Comparison of ENCODE assay signal across 21 cellular contexts in the genomic region with DNA sequence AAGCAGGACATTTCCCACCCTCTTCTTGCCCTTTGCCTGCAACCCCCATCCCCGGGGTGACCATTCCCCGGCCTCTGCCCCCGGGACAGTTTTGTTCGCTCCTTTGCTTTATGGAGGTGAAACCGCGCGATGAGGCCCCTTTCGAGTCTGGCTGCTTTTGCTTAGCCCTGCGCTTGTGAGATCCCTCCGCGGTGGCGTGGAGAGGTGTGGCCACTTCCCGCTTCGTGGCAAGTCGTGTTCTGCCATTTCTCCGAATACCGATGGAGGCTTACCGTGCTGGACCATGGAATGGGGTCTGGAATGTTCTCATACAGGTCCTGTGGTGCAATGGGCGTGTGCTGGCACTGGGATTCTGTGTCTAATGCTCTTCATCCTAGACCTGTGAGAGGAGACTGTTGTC.
"Had no signal": no experiment of that assay in that cellular context is flagged by ENCODE, and none has a peak within 500 bp of the region (broad histone marks: within the 10 kb centered on the region; RNA-seq: fewer than 3 reads in every experiment).

No MANE protein-coding gene starts in this region.

- H3K27ac Mint-ChIP-seq: activated B cell treated with CpG ODN at 0.5 μM for 24 hours; activated naive CD4-positive, alpha-beta T cell treated with anti-CD3 and anti-CD28 coated beads for 36 hours; activated T-cell treated with anti-CD3 and anti-CD28 coated beads, Interleukin-2, amount 50 U/mL, for 72 hours; mesothelial cell of epicardium; naive thymus-derived CD8-positive, alpha-beta T cell; neural progenitor cell; progenitor cell of endocrine pancreas had no signal

- H3K4me1 ChIP-seq: transverse colon, vagina had no signal

- H3K9me3 Mint-ChIP-seq: activated B cell treated with CpG ODN at 0.5 μM for 24 hours; activated naive CD4-positive, alpha-beta T cell treated with anti-CD3 and anti-CD28 coated beads for 36 hours; activated T-cell treated with anti-CD3 and anti-CD28 coated beads, Interleukin-2, amount 50 U/mL, for 72 hours; naive thymus-derived CD8-positive, alpha-beta T cell; neural progenitor cell had no signal

- H2AFZ ChIP-seq: neural progenitor cell had no signal

- H3K4me1 Mint-ChIP-seq: mesothelial cell of epicardium had no signal

- H3K27me3 Mint-ChIP-seq: activated B cell treated with CpG ODN at 0.5 μM for 24 hours; naive thymus-derived CD8-positive, alpha-beta T cell had no signal

- DNase-seq: activated B cell treated with CpG ODN at 0.5 μM for 24 hours; activated CD4-positive, alpha-beta T cell treated with anti-CD3 and anti-CD28 coated beads for 4 hours; activated CD4-positive, alpha-beta T cell treated with anti-CD3 and anti-CD28 coated beads, Interleukin-2, amount 50 U/mL, for 48 hours; activated effector memory CD4-positive, alpha-beta T cell treated with Interleukin-2 at 50 U/mL for 16 hours; activated naive CD4-positive, alpha-beta T cell treated with anti-CD3 and anti-CD28 coated beads for 36 hours; activated T-cell treated with anti-CD3 and anti-CD28 coated beads, Interleukin-2, amount 50 U/mL, for 72 hours; dermis blood vessel endothelial cell; effector CD8-positive, alpha-beta T cell; foreskin melanocyte; islet precursor cell; mammary epithelial cell; stimulated activated CD4-positive, alpha-beta T cell treated with anti-CD3 and anti-CD28 coated beads, Interleukin-4, amount 100 ng/mL, for 24 hours; stimulated activated naive CD8-positive, alpha-beta T cell treated with anti-CD3 and anti-CD28 coated beads, Interleukin-15, Interleukin-2, amounts not matched to agents 100 U/mL and 50 U/mL, for 24 hours; T-helper 9 cell; transverse colon had no signal

- H3K4me3 ChIP-seq: cardiac muscle cell, neural progenitor cell, transverse colon, vagina had no signal

- H3K36me3 Mint-ChIP-seq: mesothelial cell of epicardium; naive thymus-derived CD8-positive, alpha-beta T cell; neural progenitor cell had no signal

- H3K27me3 ChIP-seq: cardiac muscle cell, neural progenitor cell, transverse colon, vagina had no signal

- H3K4me3 Mint-ChIP-seq: activated B cell treated with CpG ODN at 0.5 μM for 24 hours; activated naive CD4-positive, alpha-beta T cell treated with anti-CD3 and anti-CD28 coated beads for 36 hours; activated T-cell treated with anti-CD3 and anti-CD28 coated beads, Interleukin-2, amount 50 U/mL, for 72 hours; mesothelial cell of epicardium; naive thymus-derived CD8-positive, alpha-beta T cell; neural progenitor cell had no signal

- H3K27ac ChIP-seq: cardiac muscle cell, neural progenitor cell, transverse colon, vagina had no signal

- ATAC-seq: activated T-cell treated with anti-CD3 and anti-CD28 coated beads, Interleukin-2, amount 50 U/mL, for 72 hours; naive thymus-derived CD8-positive, alpha-beta T cell; stimulated activated naive CD8-positive, alpha-beta T cell treated with anti-CD3 and anti-CD28 coated beads, Interleukin-15, Interleukin-2, amounts not matched to agents 100 U/mL and 50 U/mL, for 24 hours had no signal

- H3K9me3 ChIP-seq: transverse colon, vagina had no signal

- H3K36me3 ChIP-seq: cardiac muscle cell, neural progenitor cell, transverse colon, vagina had no signal

- H3K9ac ChIP-seq: neural progenitor cell had no signal

- H3K4me2 ChIP-seq: neural progenitor cell had no signal
